Comparison of ENCODE assay signal across 18 cellular contexts in the genomic region with DNA sequence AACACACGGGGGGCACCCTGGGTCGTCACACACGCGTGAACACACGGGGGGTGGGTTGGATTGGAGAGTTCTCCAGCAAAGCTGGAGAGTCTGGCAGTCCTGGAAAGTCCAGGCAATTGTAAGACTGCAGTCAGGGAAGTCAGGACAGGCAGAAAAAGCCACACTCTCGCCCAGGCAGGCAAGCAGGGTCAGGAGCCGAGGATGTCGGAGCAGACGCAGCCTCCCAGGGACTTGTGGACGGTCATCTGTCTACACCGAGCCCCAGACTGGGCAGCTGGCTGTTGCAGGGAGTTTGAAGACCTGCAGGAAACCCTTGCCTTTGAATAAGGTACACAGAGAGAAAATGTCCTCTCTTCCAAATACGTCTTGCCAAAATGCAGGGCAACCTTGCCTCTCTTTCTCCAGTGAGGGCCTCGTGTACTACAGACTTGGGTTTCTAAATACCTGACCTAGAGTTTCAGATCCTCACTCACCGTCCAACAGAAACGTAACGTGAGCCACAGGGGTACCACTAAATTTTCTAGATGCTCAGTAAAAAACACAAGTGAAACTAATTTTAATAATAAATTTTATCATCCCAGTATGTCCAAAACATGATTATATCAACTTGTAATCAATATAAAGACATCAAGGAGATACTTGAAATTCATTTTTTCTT.
DNase-seq lines count a peak whose midpoint lies in the region; ATAC-seq and TF ChIP-seq lines count a peak whose summit lies in the region.
"Had no signal": no experiment of that assay in that cellular context is flagged by ENCODE, and none has a peak within 500 bp of the region (broad histone marks: within the 10 kb centered on the region; RNA-seq: fewer than 3 reads in every experiment).

No MANE protein-coding gene starts in this region.

- BruUV-seq in Calu3 (replicated peaks; lab: Mats Ljungman, UMichigan): no TSS peak

- H3K27me3 ChIP-seq in cardiac muscle cell (no peaks in the 10 kb centered on the region), right cardiac atrium (ENCODE audit: control insufficient read depth, insufficient read depth) (no peaks in the 10 kb centered on the region)
- H3K27me3 ChIP-seq in effector memory CD4-positive, alpha-beta T cell (replicated peaks; ENCODE audit: control insufficient read depth, insufficient read depth, low read length, poor library complexity, severe bottlenecking): no peaks in the 10 kb centered on the region

- no peak for TF ChIP-seq CTCF in cardiac muscle cell (IDR thresholded peaks at IDR 0.05; ENCODE audit: low read depth, low read length)
- TF ChIP-seq CTCF in Calu3 (IDR thresholded peaks at IDR 0.05; ENCODE audit: unreplicated experiment): no peak

- H3K27me3 Mint-ChIP-seq in Calu3 (ENCODE audit: unreplicated experiment): peaks cover 36% of the 10 kb centered on the region
- H3K27me3 Mint-ChIP-seq: CD4-positive, CD25-positive, alpha-beta regulatory T cell had no signal

- H3K4me1 Mint-ChIP-seq in Calu3 (ENCODE audit: low read depth, unreplicated experiment): no peaks in the 10 kb centered on the region
- H3K4me1 Mint-ChIP-seq: CD4-positive, CD25-positive, alpha-beta regulatory T cell had no signal

- CTCF ChIA-PET in Calu3 (lab: Charles Lee): no interaction called here

- ATAC-seq in right cardiac atrium (no peak), HG02970 (IDR thresholded peaks at IDR 0.05; ENCODE audit: low FRiP score, unreplicated experiment) (no peak)
- ATAC-seq: Panc1 had no signal

- H3K36me3 Mint-ChIP-seq in Calu3 (ENCODE audit: insufficient read depth, unreplicated experiment): no peaks in the 10 kb centered on the region
- H3K36me3 Mint-ChIP-seq: CD4-positive, CD25-positive, alpha-beta regulatory T cell had no signal

- H3K9me3 ChIP-seq in cardiac muscle cell (ENCODE audit: low read depth) (no peaks in the 10 kb centered on the region), right cardiac atrium (ENCODE audit: control insufficient read depth, low read length) (no peaks in the 10 kb centered on the region)
- no peaks in the 10 kb centered on the region for H3K9me3 ChIP-seq in effector memory CD4-positive, alpha-beta T cell (ENCODE audit: control insufficient read depth, low read length)

- DNase-seq in cardiac muscle cell (ENCODE audit: low read depth in 1 of 2, low spot score in 1 of 2): no peak
- no peak for DNase-seq in right cardiac atrium
- peak; percentile 52 for DNase-seq in islet precursor cell
- peak; percentile 32 for DNase-seq in retina
- DNase-seq in effector memory CD4-positive, alpha-beta T cell: no peak
- no peak for DNase-seq in Calu3
- DNase-seq: CD4-positive, CD25-positive, alpha-beta regulatory T cell; HCEC 1CT; KBM-7; MV-4-11; NCI-H1105; NCI-H1436 treated with DMSO at 0.1 percent for 48 hours; NCI-H2029; NCI-H446; SIG-M5 had no signal

- H3K9me3 Mint-ChIP-seq in Calu3 (ENCODE audit: low read depth, unreplicated experiment): peaks cover 7% of the 10 kb centered on the region
- H3K9me3 Mint-ChIP-seq: CD4-positive, CD25-positive, alpha-beta regulatory T cell had no signal

- H3K4me3 ChIP-seq in cardiac muscle cell (no peak overlapping the region), right cardiac atrium (ENCODE audit: low read length) (no peak overlapping the region)
- H3K4me3 ChIP-seq in effector memory CD4-positive, alpha-beta T cell (ENCODE audit: insufficient read depth, low read depth, low read length, poor library complexity, severe bottlenecking): no peak overlapping the region
- H3K4me3 ChIP-seq: SK-N-MC had no signal

- H3K36me3 ChIP-seq in cardiac muscle cell: no peaks in the 10 kb centered on the region
- no peaks in the 10 kb centered on the region for H3K36me3 ChIP-seq in effector memory CD4-positive, alpha-beta T cell (ENCODE audit: control insufficient read depth, insufficient read depth, low read length)

- intact Hi-C loops in right cardiac atrium (cut with DNase I) (no loop called here), Calu3 (cut with micrococcal nuclease; ENCODE audit: unreplicated experiment) (no loop called here)

- WGBS in right cardiac atrium: 66% methylated on average over 16 of the region's 16 CpGs

- H3K4me1 ChIP-seq in cardiac muscle cell (ENCODE audit: low read depth) (peaks cover 20% of the 10 kb centered on the region), right cardiac atrium (ENCODE audit: control insufficient read depth, insufficient read depth, low read length) (no peaks in the 10 kb centered on the region)
- no peaks in the 10 kb centered on the region for H3K4me1 ChIP-seq in effector memory CD4-positive, alpha-beta T cell (ENCODE audit: control insufficient read depth, insufficient read depth, low read length, poor library complexity, severe bottlenecking)

- no peak overlapping the region for H3K27ac Mint-ChIP-seq in Calu3 (ENCODE audit: unreplicated experiment)
- H3K27ac Mint-ChIP-seq: CD4-positive, CD25-positive, alpha-beta regulatory T cell had no signal

- no peak overlapping the region for H3K4me3 Mint-ChIP-seq in Calu3 (ENCODE audit: low read depth, unreplicated experiment)
- H3K4me3 Mint-ChIP-seq: CD4-positive, CD25-positive, alpha-beta regulatory T cell had no signal

- H3K27ac ChIP-seq in cardiac muscle cell (peak overlapping the region; percentile 30), right cardiac atrium (ENCODE audit: low read length) (no peak overlapping the region)
- no peak overlapping the region for H3K27ac ChIP-seq in effector memory CD4-positive, alpha-beta T cell (ENCODE audit: insufficient read depth, low read length, poor library complexity, severe bottlenecking)
- H3K27ac ChIP-seq: SK-N-MC had no signal

Comparison
In these comparisons a context has a peak if more than half of its experiments do, and no peak if none do; other contexts are left out.
1. DNase-seq: peak in islet precursor cell (single experiment) and retina (single experiment); none in cardiac muscle cell (0 of 2), right cardiac atrium (0 of 3), effector memory CD4-positive, alpha-beta T cell (0 of 3) and Calu3 (single experiment).